ENCODE assay signal across 11 cellular contexts in genomic region chr18:58224425-58224750, GRCh38.
DNase-seq lines count a peak whose midpoint lies in the region; ATAC-seq, FAIRE-seq and TF ChIP-seq lines count a peak whose summit lies in the region.
"Had no signal": no experiment of that assay in that cellular context is flagged by ENCODE, and none has a peak within 500 bp of the region (broad histone marks: within the 10 kb centered on the region; RNA-seq: fewer than 3 reads in every experiment).

No MANE protein-coding gene starts in this region.

- H3K36me3 Mint-ChIP-seq in GM23338 (ENCODE audit: low read depth), result no peaks in the 10 kb centered on the region; the same call in 2 of the 3 replicates
- no peaks in the 10 kb centered on the region for H3K36me3 Mint-ChIP-seq in astrocyte (ENCODE audit: low read depth, unreplicated experiment)

- no peaks in the 10 kb centered on the region for H3K9me2 ChIP-seq in GM23338 (ENCODE audit: insufficient read depth)

- H3K27ac Mint-ChIP-seq in GM23338 (no peak overlapping the region; the same call in none of the 2 replicates), astrocyte (ENCODE audit: unreplicated experiment) (peak overlapping the region; percentile 56)

- H4K20me1 ChIP-seq in GM23338 (replicated peaks; ENCODE audit: insufficient read depth), result no peaks in the 10 kb centered on the region
- H4K20me1 ChIP-seq in astrocyte (ENCODE audit: insufficient read depth, low read length), result peaks cover 52% of the 10 kb centered on the region

- WGBS in small intestine, 3 donors, result 31 to 59% (median 42%) methylated on average over 2 of the region's 2 CpGs

- H3K9me3 ChIP-seq in astrocyte (ENCODE audit: insufficient read depth, low read depth, low read length), result no peaks in the 10 kb centered on the region
- H3K9me3 ChIP-seq in left lung, result no peaks in the 10 kb centered on the region
- no peaks in the 10 kb centered on the region for H3K9me3 ChIP-seq in small intestine (ENCODE audit: control insufficient read depth, low read depth)

- H2AFZ ChIP-seq in GM23338 (no peak overlapping the region), astrocyte (ENCODE audit: low read depth, low read length) (no peak overlapping the region)

- H3F3A ChIP-seq in GM23338 (replicated peaks; ENCODE audit: low read depth), result no peaks in the 10 kb centered on the region

- H3K27me3 ChIP-seq in GM23338 (ENCODE audit: insufficient read depth), result no peaks in the 10 kb centered on the region
- no peaks in the 10 kb centered on the region for H3K27me3 ChIP-seq in astrocyte (ENCODE audit: insufficient read depth, low read length)
- H3K27me3 ChIP-seq in left lung, result no peaks in the 10 kb centered on the region
- no peaks in the 10 kb centered on the region for H3K27me3 ChIP-seq in small intestine (ENCODE audit: control insufficient read depth in 2 of 2, insufficient read depth in 2 of 2, low read length in 2 of 2)

- peak overlapping the region; percentile 93 for H3K9ac ChIP-seq in astrocyte (ENCODE audit: low read length)

- DNase-seq in GM23338 (ENCODE audit: low spot score), result no peak
- DNase-seq in astrocyte (ENCODE audit: low read depth), result peak; percentile 52
- no peak for DNase-seq in left lung
- no peak for DNase-seq in small intestine
- DNase-seq in NCI-H187 (lab: John Stamatoyannopoulos, UW), result no peak
- no peak for DNase-seq in DMS153 (lab: John Stamatoyannopoulos, UW)
- DNase-seq in DMS53 treated with DMSO at 0.1 percent for 48 hours (lab: John Stamatoyannopoulos, UW; ENCODE audit: unreplicated experiment), result no peak
- DNase-seq: activated gamma-delta T cell treated with Interleukin-2 at 50 U/mL for 16 hours had no signal

- H3K9me3 Mint-ChIP-seq in GM23338 (no peaks in the 10 kb centered on the region), astrocyte (ENCODE audit: unreplicated experiment) (no peaks in the 10 kb centered on the region)

- H3K27ac ChIP-seq in GM23338 (ENCODE audit: low read depth) (0 out of 2 replicates have a peak overlapping the region, but pooled peaks have one; percentile 40), astrocyte (ENCODE audit: low read depth, low read length) (peak overlapping the region; percentile 94), left lung (peak overlapping the region; percentile 79 to 86), small intestine (ENCODE audit: low read depth in 1 of 2, low read length in 1 of 2) (peak overlapping the region; percentile 69 to 92)
- H3K27ac ChIP-seq: HL-60 had no signal

- FAIRE-seq in astrocyte (lab: Jason Lieb, UNC), result peak; percentile 77
- FAIRE-seq in small intestine (lab: Jason Lieb, UNC), result no peak
- FAIRE-seq: endometrium had no signal

- H3K4me2 ChIP-seq in GM23338 (peak overlapping the region; percentile 60), astrocyte (ENCODE audit: low read length) (peak overlapping the region; percentile 91)

- H3K4me1 Mint-ChIP-seq in GM23338, result peaks cover 87% of the 10 kb centered on the region
- H3K4me1 Mint-ChIP-seq in astrocyte (ENCODE audit: low read depth, unreplicated experiment), result peaks cover 56% of the 10 kb centered on the region

- peaks cover 94% of the 10 kb centered on the region for H3K79me2 ChIP-seq in GM23338 (replicated peaks; ENCODE audit: insufficient read depth)
- peaks cover 83% of the 10 kb centered on the region for H3K79me2 ChIP-seq in astrocyte (ENCODE audit: insufficient read depth, low read length)

- TF ChIP-seq CTCF in GM23338 (conservative IDR thresholded peaks at IDR 0.05; ENCODE audit: low read depth in 2 of 2) (no peak), astrocyte (IDR thresholded peaks at IDR 0.05; ENCODE audit: insufficient read depth, low read depth, low read length) (no peak), left lung (IDR thresholded peaks at IDR 0.05) (no peak)

- H3K4me3 Mint-ChIP-seq in GM23338, result no peak overlapping the region
- H3K4me3 Mint-ChIP-seq in astrocyte (ENCODE audit: unreplicated experiment), result peak overlapping the region; percentile 86

- intact Hi-C loops in left lung (cut with DNase I), result no loop called here

- ATAC-seq in GM23338 (no peak), left lung (peak; percentile 10), HG03045 (IDR thresholded peaks at IDR 0.05; ENCODE audit: unreplicated experiment) (no peak)

- H3K4me3 ChIP-seq in GM23338 (no peak overlapping the region), astrocyte (ENCODE audit: insufficient read depth, low read depth, low read length) (peak overlapping the region; percentile 85), left lung (no peak overlapping the region), small intestine (ENCODE audit: low read depth in 1 of 2, low read length in 2 of 2) (peak overlapping the region in 1 of 2 donors; percentile 20)

- H3K4me1 ChIP-seq in GM23338 (ENCODE audit: insufficient read depth), result peaks cover 81% of the 10 kb centered on the region
- peaks cover 32% of the 10 kb centered on the region for H3K4me1 ChIP-seq in astrocyte (ENCODE audit: insufficient read depth, low read length)
- H3K4me1 ChIP-seq in left lung, result peaks cover 6 to 35% of the 10 kb centered on the region in 2 donors
- peaks cover 4 to 13% of the 10 kb centered on the region in 2 donors for H3K4me1 ChIP-seq in small intestine (ENCODE audit: control insufficient read depth in 2 of 2, insufficient read depth in 1 of 2, low read depth in 1 of 2, low read length in 1 of 2)

- H3K27me3 Mint-ChIP-seq in GM23338 (ENCODE audit: insufficient read depth, low read depth, poor library complexity) (peaks cover 9% of the 10 kb centered on the region), astrocyte (ENCODE audit: low read depth, unreplicated experiment) (no peaks in the 10 kb centered on the region)

- H3K36me3 ChIP-seq in GM23338 (ENCODE audit: insufficient read depth), result no peaks in the 10 kb centered on the region
- peaks cover 3% of the 10 kb centered on the region for H3K36me3 ChIP-seq in astrocyte (ENCODE audit: insufficient read depth, low read length)
- H3K36me3 ChIP-seq in left lung, result no peaks in the 10 kb centered on the region
- H3K36me3 ChIP-seq in small intestine (ENCODE audit: control insufficient read depth in 2 of 2, insufficient read depth in 2 of 2, low read length in 2 of 2), result no peaks in the 10 kb centered on the region

TF ChIP-seq in GM23338, 12 proteins besides CTCF, POLR2A, EP300 and RAD21:
- TF ChIP-seq ZNF331 (CRISPR knock-in tag; IDR thresholded peaks at IDR 0.05; ENCODE audit: low read depth) (no peak), ETS1 (IDR thresholded peaks at IDR 0.05) (no peak)

Comparison
In these comparisons a context has a peak if more than half of its experiments do, and no peak if none do; other contexts are left out.
1. H3K27ac ChIP-seq: peak in every context shown above with its lines; median percentile 94 in astrocyte; 82 in left lung; 80 in small intestine; 40 in GM23338.